Comparison of ENCODE assay signal across 23 cellular contexts in genomic region chr14:68913516-68913915, GRCh38.
DNase-seq lines count a peak whose midpoint lies in the region; ATAC-seq and TF ChIP-seq lines count a peak whose summit lies in the region.
"Had no signal": no experiment of that assay in that cellular context is flagged by ENCODE, and none has a peak within 500 bp of the region (broad histone marks: within the 10 kb centered on the region; RNA-seq: fewer than 3 reads in every experiment).

No MANE protein-coding gene starts in this region.

- dilution Hi-C loops in IMR-90 (cut with HindIII; ENCODE audit: low sequenced_read_pairs, unreplicated experiment): no loop called here

- H4K91ac ChIP-seq in IMR-90 (ENCODE audit: insufficient read depth, low read depth, low read length): no peak overlapping the region

- no peak for TF ChIP-seq EP300 in esophagus muscularis mucosa (IDR thresholded peaks at IDR 0.05)

- no peak for TF ChIP-seq CTCF in CD4-positive, alpha-beta T cell (IDR thresholded peaks at IDR 0.05)
- no peak for TF ChIP-seq CTCF in IMR-90 (conservative IDR thresholded peaks at IDR 0.05; ENCODE audit: low read depth, low read length)
- TF ChIP-seq CTCF in esophagus muscularis mucosa (IDR thresholded peaks at IDR 0.05): no peak
- TF ChIP-seq CTCF in WTC11 (IDR thresholded peaks at IDR 0.05): no peak

- H3K27me3 ChIP-seq in CD4-positive, alpha-beta T cell (ENCODE audit: control insufficient read depth, insufficient read depth, low read length): no peaks in the 10 kb centered on the region
- no peaks in the 10 kb centered on the region for H3K27me3 ChIP-seq in IMR-90 (ENCODE audit: control insufficient read depth, insufficient read depth, low read length)
- H3K27me3 ChIP-seq in esophagus muscularis mucosa: no peaks in the 10 kb centered on the region
- H3K27me3 ChIP-seq in rectal smooth muscle tissue (ENCODE audit: control insufficient read depth, insufficient read depth, low read length): no peaks in the 10 kb centered on the region
- H3K27me3 ChIP-seq: BLaER1, colonic mucosa, vagina had no signal

- peaks cover 26 to 91% of the 10 kb centered on the region in 2 experiments for H3K79me1 ChIP-seq in IMR-90 (ENCODE audit: low read depth in 1 of 2, low read length in 2 of 2)

- H2AK5ac ChIP-seq in IMR-90 (ENCODE audit: low read depth, low read length): no peak overlapping the region

- H3K56ac ChIP-seq in IMR-90 (ENCODE audit: extremely low read depth, insufficient read depth, low read length): no peak overlapping the region

- no peak overlapping the region for H3K18ac ChIP-seq in IMR-90 (ENCODE audit: low read depth, low read length)

- no peak overlapping the region for H2AK9ac ChIP-seq in IMR-90 (replicated peaks; ENCODE audit: low read depth, low read length, poor library complexity)

- TF ChIP-seq POLR2A in IMR-90 (IDR thresholded peaks at IDR 0.05; ENCODE audit: low read depth, low read length) (no peak), esophagus muscularis mucosa (IDR thresholded peaks at IDR 0.05; ENCODE audit: low read depth) (no peak)

- H3K9me3 Mint-ChIP-seq in CD4-positive, alpha-beta T cell: no peaks in the 10 kb centered on the region
- no peaks in the 10 kb centered on the region for H3K9me3 Mint-ChIP-seq in WTC11

- H2BK20ac ChIP-seq in IMR-90 (ENCODE audit: low read depth, low read length): no peak overlapping the region

- ATAC-seq in CD4-positive, alpha-beta T cell (ENCODE audit: poor library complexity): no peak
- ATAC-seq in IMR-90 (ENCODE audit: low read depth) (no peak), WTC11 (no peak), HG03565 (IDR thresholded peaks at IDR 0.05; ENCODE audit: unreplicated experiment) (no peak)
- ATAC-seq: GM12878 had no signal

- H2BK120ac ChIP-seq in IMR-90 (ENCODE audit: low read depth, low read length): no peak overlapping the region

- POLR2A ChIA-PET in CD4-positive, alpha-beta T cell (lab: Charles Lee): interaction anchor here (1.1 kb wide), 2 partner anchors 64 to 66 kb away, joined by 3 to 4 read pairs; no protein-coding TSS in a partner anchor
- POLR2A ChIA-PET in IMR-90 (lab: Charles Lee; ENCODE audit: unreplicated experiment) (no interaction called here), WTC11 (lab: Charles Lee) (no interaction called here)

- intact Hi-C loops in CD4-positive, alpha-beta T cell (cut with DNase I, micrococcal nuclease): loop anchor here (5.0 kb wide), 2 partner anchors 89 to 144 kb away; no protein-coding TSS in a partner anchor
- intact Hi-C loops in IMR-90 (cut with micrococcal nuclease) (no loop called here), esophagus muscularis mucosa (cut with DNase I) (loop anchor here (5.0 to 10.0 kb wide), 3 partner anchors 61 to 194 kb away; partner anchors contain the start of gene ACTN1)

- H3K4me2 ChIP-seq in IMR-90 (ENCODE audit: low read depth, low read length): no peak overlapping the region
- H3K4me2 ChIP-seq: BLaER1 had no signal

- no peak overlapping the region for H3K23ac ChIP-seq in IMR-90 (ENCODE audit: low read depth, low read length)

- H3K4me1 ChIP-seq in IMR-90 (ENCODE audit: control insufficient read depth, insufficient read depth, low read length) (peaks cover 13% of the 10 kb centered on the region), esophagus muscularis mucosa (peaks cover 10 to 100% (median 97%) of the 10 kb centered on the region in 4 donors), rectal smooth muscle tissue (ENCODE audit: control insufficient read depth, insufficient read depth, low read length) (peaks cover 39% of the 10 kb centered on the region)
- H3K4me1 ChIP-seq: colonic mucosa, vagina had no signal

- H4K5ac ChIP-seq in IMR-90 (ENCODE audit: low read depth, low read length): no peak overlapping the region

- no peak overlapping the region for H3K14ac ChIP-seq in IMR-90 (replicated peaks; ENCODE audit: low read depth, low read length)

- H3K9ac ChIP-seq in IMR-90 (ENCODE audit: low read depth, low read length): no peak overlapping the region
- H3K9ac ChIP-seq in rectal smooth muscle tissue (ENCODE audit: low read length): no peak overlapping the region
- H3K9ac ChIP-seq: BLaER1 had no signal

- no peaks in the 10 kb centered on the region for H3K27me3 Mint-ChIP-seq in CD4-positive, alpha-beta T cell
- no peaks in the 10 kb centered on the region for H3K27me3 Mint-ChIP-seq in WTC11 (ENCODE audit: low read depth)
- H3K27me3 Mint-ChIP-seq: activated CD4-positive, alpha-beta T cell treated with anti-CD3 and anti-CD28 coated beads, Interleukin-2, amount 10 ng/mL, durations not matched to agents 7 days and 5 days had no signal

- no peaks in the 10 kb centered on the region for H3K9me3 ChIP-seq in CD4-positive, alpha-beta T cell (ENCODE audit: control insufficient read depth, low read length)
- no peaks in the 10 kb centered on the region for H3K9me3 ChIP-seq in IMR-90 (ENCODE audit: control insufficient read depth, insufficient read depth, low read length)
- H3K9me3 ChIP-seq in esophagus muscularis mucosa: no peaks in the 10 kb centered on the region
- H3K9me3 ChIP-seq: colonic mucosa, vagina had no signal

- TF ChIP-seq RAD21 in IMR-90 (IDR thresholded peaks at IDR 0.05; ENCODE audit: low read length): no peak

- no peak overlapping the region for H2BK15ac ChIP-seq in IMR-90 (ENCODE audit: low read depth, low read length)

- no peak for DNase-seq in CD4-positive, alpha-beta T cell
- no peak for DNase-seq in IMR-90
- DNase-seq in esophagus muscularis mucosa (ENCODE audit: extremely low spot score): no peak
- no peak for DNase-seq in WTC11 (ENCODE audit: low spot score)
- DNase-seq in NCI-H146 (lab: John Stamatoyannopoulos, UW): no peak
- DNase-seq in NCI-H1930 (lab: John Stamatoyannopoulos, UW): no peak
- DNase-seq: activated CD4-positive, alpha-beta T cell treated with anti-CD3 and anti-CD28 coated beads, Interleukin-2, amount 10 ng/mL, durations not matched to agents 7 days and 5 days; Calu3; colonic mucosa; kidney; NCI-H1105; NCI-H446 treated with DMSO at 0.1 percent for 48 hours; Right ventricle myocardium superior; stimulated activated CD4-positive, alpha-beta T cell treated with anti-CD3 and anti-CD28 coated beads, Interleukin-1b, Interleukin-23, amount 100 ng/mL, for 48 hours; substantia nigra; T-helper 9 cell; WERI-Rb-1 had no signal

- peaks cover 99% of the 10 kb centered on the region for H4K20me1 ChIP-seq in IMR-90 (ENCODE audit: insufficient read depth, low read length)

- peaks cover 12% of the 10 kb centered on the region for H3K9me1 ChIP-seq in IMR-90 (ENCODE audit: insufficient read depth, low read length)

- peaks cover 80% of the 10 kb centered on the region for H3K36me3 ChIP-seq in IMR-90 (ENCODE audit: control insufficient read depth, insufficient read depth, low read length)
- H3K36me3 ChIP-seq in esophagus muscularis mucosa: peaks cover 19 to 60% (median 45%) of the 10 kb centered on the region in 4 donors
- H3K36me3 ChIP-seq in rectal smooth muscle tissue (ENCODE audit: control insufficient read depth, insufficient read depth, low read length): peaks cover 16% of the 10 kb centered on the region

- no peak overlapping the region for H2AFZ ChIP-seq in IMR-90 (replicated peaks; ENCODE audit: low read length, poor library complexity)

- H3K4me3 ChIP-seq in IMR-90 (ENCODE audit: insufficient read depth, low read depth, low read length) (no peak overlapping the region), esophagus muscularis mucosa (no peak overlapping the region), rectal smooth muscle tissue (ENCODE audit: low read length) (no peak overlapping the region)
- H3K4me3 ChIP-seq: BLaER1, colonic mucosa, GM12878, skin epidermis, vagina had no signal

- no CpG with 5 or more reads among the region's 3 CpGs for whole genome bisulfite sequencing in IMR-90 (ENCODE audit: extremely low coverage in 2 of 2, insufficient read length in 1 of 2), 2 experiments
- 72% methylated on average over 3 of the region's 3 CpGs for WGBS in esophagus muscularis mucosa

- in situ Hi-C loops in IMR-90 (cut with MboI; ENCODE audit: low sequenced_read_pairs): no loop called here

- H4K8ac ChIP-seq in IMR-90 (ENCODE audit: low read depth in 2 of 2, low read length in 2 of 2): 0 out of 4 replicates have a peak overlapping the region, but pooled peaks of 1 of the 2 experiments have one; percentile 18

- no peak overlapping the region for H3K4ac ChIP-seq in IMR-90 (ENCODE audit: low read depth, low read length)

- H3K36me3 Mint-ChIP-seq in CD4-positive, alpha-beta T cell (ENCODE audit: low read depth): peaks cover 62% of the 10 kb centered on the region
- peaks cover 45% of the 10 kb centered on the region for H3K36me3 Mint-ChIP-seq in WTC11

- H3K4me1 Mint-ChIP-seq in CD4-positive, alpha-beta T cell (ENCODE audit: low read depth): peaks cover 23% of the 10 kb centered on the region
- no peaks in the 10 kb centered on the region; the same call in 1 of the 2 replicates for H3K4me1 Mint-ChIP-seq in WTC11

- no peak overlapping the region for H3K4me3 Mint-ChIP-seq in CD4-positive, alpha-beta T cell
- no peak overlapping the region for H3K4me3 Mint-ChIP-seq in WTC11
- H3K4me3 Mint-ChIP-seq: activated CD4-positive, alpha-beta T cell treated with anti-CD3 and anti-CD28 coated beads, Interleukin-2, amount 10 ng/mL, durations not matched to agents 7 days and 5 days had no signal

- no TSS peak for BruUV-seq in IMR-90 (replicated peaks; lab: Mats Ljungman, UMichigan)

- no peak overlapping the region for H2BK5ac ChIP-seq in IMR-90 (ENCODE audit: low read depth, low read length, poor library complexity, severe bottlenecking)

- H3K27ac Mint-ChIP-seq in CD4-positive, alpha-beta T cell: peak overlapping the region; percentile 45
- H3K27ac Mint-ChIP-seq in WTC11: no peak overlapping the region
- H3K27ac Mint-ChIP-seq: activated CD4-positive, alpha-beta T cell treated with anti-CD3 and anti-CD28 coated beads, Interleukin-2, amount 10 ng/mL, durations not matched to agents 7 days and 5 days had no signal

- CTCF ChIA-PET in CD4-positive, alpha-beta T cell (lab: Charles Lee): interaction anchor here (1.0 to 1.4 kb wide), 2 partner anchors 13 to 146 kb away, joined by 3 read pairs; no protein-coding TSS in a partner anchor
- CTCF ChIA-PET in IMR-90 (lab: Yijun Ruan, JAX) (interaction anchor here (0.8 kb wide), 1 partner anchor 65 kb away, joined by 3 read pairs; no protein-coding TSS in a partner anchor), WTC11 (lab: Charles Lee) (interaction anchor here (1.0 to 3.4 kb wide), 6 partner anchors 9 to 194 kb away, joined by 3 to 24 read pairs (median 5); no protein-coding TSS in a partner anchor)

- no peak overlapping the region for H3K27ac ChIP-seq in CD4-positive, alpha-beta T cell (ENCODE audit: low read depth, low read length)
- H3K27ac ChIP-seq in IMR-90 (ENCODE audit: insufficient read depth, low read length) (peak overlapping the region; percentile 1; the same call in 1 of the 2 replicates), esophagus muscularis mucosa (replicated peaks in 1 of 4) (peak overlapping the region; percentile 90 to 98 (median 97)), rectal smooth muscle tissue (ENCODE audit: low read depth, low read length) (peak overlapping the region; percentile 58)
- H3K27ac ChIP-seq: BLaER1, colonic mucosa, vagina, WERI-Rb-1 had no signal

TF ChIP-seq in IMR-90, 13 proteins besides CTCF, POLR2A, EP300 and RAD21 (continues in another document):
- TF ChIP-seq MAFK (IDR thresholded peaks at IDR 0.05; ENCODE audit: low read depth, low read length) (no peak), SMC3 (IDR thresholded peaks at IDR 0.05; ENCODE audit: low read depth, low read length) (no peak)

TF ChIP-seq in WTC11, 78 proteins besides CTCF, POLR2A, EP300 and RAD21 (continues in another document):
- TF ChIP-seq ELF4 (CRISPR knock-in tag; IDR thresholded peaks at IDR 0.05; ENCODE audit: low read depth): no peak
